Comparison of ENCODE assay signal across 8 cellular contexts in genomic region chr6:14804444-14805210, GRCh38.
DNase-seq lines count a peak whose midpoint lies in the region; ATAC-seq lines count a peak whose summit lies in the region.

No MANE protein-coding gene starts in this region.

- 74% methylated on average over 20 of the region's 20 CpGs for WGBS in mesenchymal stem cell

- no peak overlapping the region for H3K4me2 ChIP-seq in mesenchymal stem cell (ENCODE audit: low read length, poor library complexity, severe bottlenecking)

- H4K8ac ChIP-seq in mesenchymal stem cell (ENCODE audit: low read length) = no peak overlapping the region

- ATAC-seq in HG02588 (IDR thresholded peaks at IDR 0.05; ENCODE audit: unreplicated experiment) = no peak

- H3K27me3 Mint-ChIP-seq in T-helper 2 cell treated with Interferon-gamma antibody and Interleukin-4, amounts not matched to agents 5 μg/mL and 100 μg/mL, for 36 hours (ENCODE audit: low read depth) = no peaks in the 10 kb centered on the region

- H3K4ac ChIP-seq in mesenchymal stem cell (ENCODE audit: low read depth in 1 of 2, low read length in 2 of 2) = peak overlapping the region in 1 of 2 experiments; percentile 16

- H4K91ac ChIP-seq in mesenchymal stem cell (ENCODE audit: low read length) = no peak overlapping the region

- H2BK12ac ChIP-seq in mesenchymal stem cell (ENCODE audit: low read length in 2 of 2) = peak overlapping the region; percentile 53 to 73

- peaks cover 2% of the 10 kb centered on the region for H3K4me1 Mint-ChIP-seq in T-helper 2 cell treated with Interferon-gamma antibody and Interleukin-4, amounts not matched to agents 5 μg/mL and 100 μg/mL, for 36 hours (ENCODE audit: low read depth)

- peak overlapping the region in 1 of 2 experiments; percentile 7 for H3K14ac ChIP-seq in mesenchymal stem cell (ENCODE audit: low read length in 2 of 2)

- H3K9me3 ChIP-seq in mesenchymal stem cell (ENCODE audit: control insufficient read depth, low read length) = no peaks in the 10 kb centered on the region

- H2AK5ac ChIP-seq in mesenchymal stem cell (ENCODE audit: low read length, severe bottlenecking) = no peak overlapping the region

- H2BK5ac ChIP-seq in mesenchymal stem cell (ENCODE audit: low read depth, low read length, poor library complexity, severe bottlenecking) = no peak overlapping the region

- H3K27me3 ChIP-seq in mesenchymal stem cell (ENCODE audit: control insufficient read depth in 1 of 2, insufficient read depth in 1 of 2, low read length in 2 of 2) = no peaks in the 10 kb centered on the region

- H3K9ac ChIP-seq in mesenchymal stem cell (ENCODE audit: low read length) = peak overlapping the region; percentile 40

- peak overlapping the region; percentile 4 to 86 for H3K18ac ChIP-seq in mesenchymal stem cell (ENCODE audit: low read depth in 1 of 2, low read length in 2 of 2)

- no peaks in the 10 kb centered on the region for H3K36me3 ChIP-seq in mesenchymal stem cell (ENCODE audit: control insufficient read depth in 1 of 2, insufficient read depth in 2 of 2, low read depth in 1 of 2, low read length in 2 of 2)

- H3K4me3 ChIP-seq in mesenchymal stem cell (ENCODE audit: insufficient read depth in 1 of 2, low read depth in 1 of 2, low read length in 2 of 2) = no peak overlapping the region

- no peaks in the 10 kb centered on the region for H3K79me1 ChIP-seq in mesenchymal stem cell (replicated peaks; ENCODE audit: low read length, poor library complexity, severe bottlenecking)

- H3K27ac Mint-ChIP-seq in T-helper 2 cell treated with Interferon-gamma antibody and Interleukin-4, amounts not matched to agents 5 μg/mL and 100 μg/mL, for 36 hours = no peak overlapping the region

- peak overlapping the region; percentile 29 for H3K27ac ChIP-seq in mesenchymal stem cell (ENCODE audit: low read length, poor library complexity, severe bottlenecking)

- DNase-seq in activated CD8-positive, alpha-beta memory T cell treated with anti-CD3 and anti-CD28 coated beads for 24 hours = peak; percentile 53
- DNase-seq in activated CD8-positive, alpha-beta memory T cell treated with anti-CD3 and anti-CD28 coated beads, Interleukin-2, amount 50 U/mL, for 4 hours = no peak
- DNase-seq in epidermal melanocyte (ENCODE audit: insufficient read length, low spot score) (peak; percentile 65), mesenchymal stem cell (peak; percentile 92), Kasumi-1 (lab: John Stamatoyannopoulos, UW) (no peak)
- no peak for DNase-seq in activated CD4-positive, alpha-beta T cell treated with anti-CD3 and anti-CD28 coated beads for 48 hours
- no peak for DNase-seq in T-helper 2 cell treated with Interferon-gamma antibody and Interleukin-4, amounts not matched to agents 5 μg/mL and 100 μg/mL, for 36 hours (ENCODE audit: low spot score)

- H3K36me3 Mint-ChIP-seq in T-helper 2 cell treated with Interferon-gamma antibody and Interleukin-4, amounts not matched to agents 5 μg/mL and 100 μg/mL, for 36 hours (ENCODE audit: low read depth) = peaks cover 2% of the 10 kb centered on the region

- H2AFZ ChIP-seq in mesenchymal stem cell (ENCODE audit: low read depth, low read length) = peak overlapping the region; percentile 29

- peaks cover 9% of the 10 kb centered on the region for H3K9me3 Mint-ChIP-seq in T-helper 2 cell treated with Interferon-gamma antibody and Interleukin-4, amounts not matched to agents 5 μg/mL and 100 μg/mL, for 36 hours

- no peak overlapping the region for H3K23ac ChIP-seq in mesenchymal stem cell (ENCODE audit: low read length in 2 of 2)

- H3K4me3 Mint-ChIP-seq in T-helper 2 cell treated with Interferon-gamma antibody and Interleukin-4, amounts not matched to agents 5 μg/mL and 100 μg/mL, for 36 hours = no peak overlapping the region

- H2BK15ac ChIP-seq in mesenchymal stem cell (ENCODE audit: low read depth, poor library complexity, severe bottlenecking) = no peak overlapping the region

- H3K4me1 ChIP-seq in mesenchymal stem cell (ENCODE audit: control insufficient read depth, insufficient read depth, low read depth, low read length) = peaks cover 8% of the 10 kb centered on the region

- H2BK120ac ChIP-seq in mesenchymal stem cell (ENCODE audit: low read depth, low read length) = no peak overlapping the region

Comparison
In these comparisons a context has a peak if more than half of its experiments do, and no peak if none do; other contexts are left out.
1. DNase-seq: peak in activated CD8-positive, alpha-beta memory T cell treated with anti-CD3 and anti-CD28 coated beads for 24 hours (single experiment), epidermal melanocyte (single experiment) and mesenchymal stem cell (single experiment); none in activated CD8-positive, alpha-beta memory T cell treated with anti-CD3 and anti-CD28 coated beads, Interleukin-2, amount 50 U/mL, for 4 hours (single experiment), activated CD4-positive, alpha-beta T cell treated with anti-CD3 and anti-CD28 coated beads for 48 hours (single experiment), Kasumi-1 (0 of 2) and T-helper 2 cell treated with Interferon-gamma antibody and Interleukin-4, amounts not matched to agents 5 μg/mL and 100 μg/mL, for 36 hours (single experiment).